Comparison of ENCODE assay signal across 22 cellular contexts in the genomic region with DNA sequence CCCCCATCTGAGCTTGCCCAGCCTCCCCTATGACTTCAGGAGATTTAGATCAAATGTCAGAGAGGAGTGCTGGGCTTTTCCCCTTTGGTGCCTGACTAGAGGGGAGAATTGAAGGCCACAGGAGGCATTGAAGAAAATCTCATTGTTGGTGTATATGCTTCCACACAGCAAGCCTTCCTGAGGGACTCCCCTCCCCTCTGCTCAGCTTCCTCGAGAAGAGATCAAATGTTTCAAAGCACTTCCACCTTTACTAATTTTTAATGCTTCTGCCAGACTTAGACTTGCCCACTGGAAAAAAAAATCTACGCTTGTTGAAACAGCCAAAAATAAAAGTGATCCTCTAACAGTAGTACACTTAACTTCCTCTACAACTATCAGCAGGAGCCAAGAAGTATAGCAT.
A peak's percentile ranks its signal among the peaks of the same experiment; 100 is the strongest.
DNase-seq lines count a peak whose midpoint lies in the region; ATAC-seq and TF ChIP-seq lines count a peak whose summit lies in the region.
"Had no signal": no experiment of that assay in that cellular context is flagged by ENCODE, and none has a peak within 500 bp of the region (broad histone marks: within the 10 kb centered on the region; RNA-seq: fewer than 3 reads in every experiment).

No MANE protein-coding gene starts in this region.

- no peaks in the 10 kb centered on the region for H4K20me1 ChIP-seq in OCI-LY7 (ENCODE audit: insufficient read depth, low read length)
- H4K20me1 ChIP-seq: BLaER1 had no signal

- POLR2A ChIA-PET in OCI-LY7 (lab: Charles Lee), result no interaction called here

- no peak for DNase-seq in heart right ventricle
- DNase-seq in Right ventricle myocardium superior, result no peak
- DNase-seq in OCI-LY7 (ENCODE audit: low spot score), result no peak
- no peak for DNase-seq in memory B cell (ENCODE audit: low spot score in 2 of 2)
- no peak for DNase-seq in thyroid gland
- no peak for DNase-seq in DMS53 treated with DMSO at 0.1 percent for 48 hours (lab: John Stamatoyannopoulos, UW; ENCODE audit: unreplicated experiment)
- DNase-seq: CD4-positive, CD25-positive, alpha-beta regulatory T cell; GM23248; H9; MV-4-11; NCI-H1105; NCI-H1436 treated with DMSO at 0.1 percent for 48 hours; NCI-H1930; NCI-H2107; NCI-H524; NCI-H774; RPMI8226; SHP77 had no signal

- intact Hi-C loops in heart right ventricle (cut with DNase I), result loop anchor here in 2 of 10 donors (10.0 kb wide), 3 partner anchors 79 to 291 kb away; partner anchors contain the start of gene FZD1 (in 1 of the 2)
- intact Hi-C loops in Right ventricle myocardium superior (cut with DNase I), result no loop called here
- intact Hi-C loops in OCI-LY7 (cut with micrococcal nuclease; ENCODE audit: unreplicated experiment), result no loop called here
- intact Hi-C loops in thyroid gland (cut with DNase I), result no loop called here

- peak overlapping the region; percentile 78 for H3K27ac Mint-ChIP-seq in memory B cell
- H3K27ac Mint-ChIP-seq: CD4-positive, CD25-positive, alpha-beta regulatory T cell; H9 had no signal

- peaks cover 2% of the 10 kb centered on the region for H3K36me3 Mint-ChIP-seq in memory B cell
- H3K36me3 Mint-ChIP-seq: CD4-positive, CD25-positive, alpha-beta regulatory T cell had no signal

- CTCF ChIA-PET in OCI-LY7 (lab: Charles Lee; ENCODE audit: unreplicated experiment), result no interaction called here

- H3K27me3 Mint-ChIP-seq in memory B cell, result no peaks in the 10 kb centered on the region
- H3K27me3 Mint-ChIP-seq: CD4-positive, CD25-positive, alpha-beta regulatory T cell had no signal

- TF ChIP-seq CTCF in heart right ventricle (IDR thresholded peaks at IDR 0.05) (no peak), OCI-LY7 (conservative IDR thresholded peaks at IDR 0.05; ENCODE audit: low read length) (no peak), thyroid gland (IDR thresholded peaks at IDR 0.05) (no peak)

- H3K4me3 ChIP-seq in heart right ventricle (no peak overlapping the region), OCI-LY7 (ENCODE audit: low read depth, low read length, poor library complexity, severe bottlenecking) (no peak overlapping the region), thyroid gland (replicated peaks in 1 of 3) (no peak overlapping the region)
- H3K4me3 ChIP-seq: BLaER1, GM23248 had no signal

- H3K4me3 Mint-ChIP-seq in memory B cell, result no peak overlapping the region
- H3K4me3 Mint-ChIP-seq: CD4-positive, CD25-positive, alpha-beta regulatory T cell; H9 had no signal

- H2AFZ ChIP-seq in OCI-LY7 (ENCODE audit: low read length), result no peak overlapping the region
- H2AFZ ChIP-seq: GM23248 had no signal

- H3K4me1 ChIP-seq in heart right ventricle (peaks cover 0 to 56% (median 42%) of the 10 kb centered on the region in 9 donors), OCI-LY7 (ENCODE audit: insufficient read depth, low read length, poor library complexity, severe bottlenecking) (no peaks in the 10 kb centered on the region), thyroid gland (peaks cover 47 to 50% of the 10 kb centered on the region in 2 donors)
- H3K4me1 ChIP-seq: BLaER1 had no signal

- no peaks in the 10 kb centered on the region for H3K36me3 ChIP-seq in heart right ventricle
- H3K36me3 ChIP-seq in OCI-LY7 (ENCODE audit: insufficient read depth, low read length), result no peaks in the 10 kb centered on the region
- no peaks in the 10 kb centered on the region for H3K36me3 ChIP-seq in thyroid gland
- H3K36me3 ChIP-seq: BLaER1 had no signal

- H3K4me1 Mint-ChIP-seq in memory B cell, result peaks cover 36% of the 10 kb centered on the region
- H3K4me1 Mint-ChIP-seq: CD4-positive, CD25-positive, alpha-beta regulatory T cell had no signal

- ATAC-seq in heart right ventricle (peak in 6 of 8 donors; percentile 38 to 82 (median 47)), Right ventricle myocardium superior (ENCODE audit: poor library complexity) (no peak), memory B cell (ENCODE audit: low read depth) (no peak), HG03469 (IDR thresholded peaks at IDR 0.05; ENCODE audit: unreplicated experiment) (no peak), GM21825 (IDR thresholded peaks at IDR 0.05; ENCODE audit: unreplicated experiment) (no peak)
- ATAC-seq: HepG2 had no signal

- 34 to 58% methylated on average over 2 of the region's 2 CpGs for WGBS in heart right ventricle, 2 donors
- WGBS in thyroid gland, 2 donors, result 15 to 26% methylated on average over 2 of the region's 2 CpGs

- H3K27me3 ChIP-seq in heart right ventricle (no peaks in the 10 kb centered on the region), thyroid gland (no peaks in the 10 kb centered on the region)
- H3K27me3 ChIP-seq: BLaER1 had no signal

- no peak for TF ChIP-seq POLR2A in thyroid gland (IDR thresholded peaks at IDR 0.05)

- BruUV-seq in OCI-LY7 (replicated peaks; lab: Mats Ljungman, UMichigan), result no TSS peak

- H3K79me2 ChIP-seq in OCI-LY7 (ENCODE audit: insufficient read depth, low read depth, low read length), result no peaks in the 10 kb centered on the region

- no peaks in the 10 kb centered on the region for H3K9me2 ChIP-seq in OCI-LY7 (ENCODE audit: insufficient read depth, low read length)

- H3K9me3 Mint-ChIP-seq in memory B cell, result no peaks in the 10 kb centered on the region

- peak overlapping the region in 1 of 10 donors; percentile 11 for H3K27ac ChIP-seq in heart right ventricle
- no peak overlapping the region for H3K27ac ChIP-seq in OCI-LY7 (ENCODE audit: low read depth, low read length, poor library complexity, severe bottlenecking)
- peak overlapping the region; percentile 47 to 65 (median 58) for H3K27ac ChIP-seq in thyroid gland
- H3K27ac ChIP-seq: BLaER1, GM23248 had no signal

- H3K4me2 ChIP-seq in OCI-LY7 (ENCODE audit: low read length), result peak overlapping the region; percentile 18; the same call in 1 of the 2 replicates
- H3K4me2 ChIP-seq: BLaER1 had no signal

- peaks cover 0 to 4% (median 0%) of the 10 kb centered on the region in 11 donors for H3K9me3 ChIP-seq in heart right ventricle
- H3K9me3 ChIP-seq in OCI-LY7 (ENCODE audit: low read length), result no peaks in the 10 kb centered on the region
- no peaks in the 10 kb centered on the region for H3K9me3 ChIP-seq in thyroid gland
- H3K9me3 ChIP-seq: BLaER1 had no signal

Comparison
In these comparisons a context has a peak if more than half of its experiments do, and no peak if none do; other contexts are left out.
1. ATAC-seq: peak in heart right ventricle (6 of 8); none in Right ventricle myocardium superior (single experiment), memory B cell (single experiment), HG03469 (single experiment) and GM21825 (single experiment).